1 cellular context compared by ENCODE assay signal in the genomic region with DNA sequence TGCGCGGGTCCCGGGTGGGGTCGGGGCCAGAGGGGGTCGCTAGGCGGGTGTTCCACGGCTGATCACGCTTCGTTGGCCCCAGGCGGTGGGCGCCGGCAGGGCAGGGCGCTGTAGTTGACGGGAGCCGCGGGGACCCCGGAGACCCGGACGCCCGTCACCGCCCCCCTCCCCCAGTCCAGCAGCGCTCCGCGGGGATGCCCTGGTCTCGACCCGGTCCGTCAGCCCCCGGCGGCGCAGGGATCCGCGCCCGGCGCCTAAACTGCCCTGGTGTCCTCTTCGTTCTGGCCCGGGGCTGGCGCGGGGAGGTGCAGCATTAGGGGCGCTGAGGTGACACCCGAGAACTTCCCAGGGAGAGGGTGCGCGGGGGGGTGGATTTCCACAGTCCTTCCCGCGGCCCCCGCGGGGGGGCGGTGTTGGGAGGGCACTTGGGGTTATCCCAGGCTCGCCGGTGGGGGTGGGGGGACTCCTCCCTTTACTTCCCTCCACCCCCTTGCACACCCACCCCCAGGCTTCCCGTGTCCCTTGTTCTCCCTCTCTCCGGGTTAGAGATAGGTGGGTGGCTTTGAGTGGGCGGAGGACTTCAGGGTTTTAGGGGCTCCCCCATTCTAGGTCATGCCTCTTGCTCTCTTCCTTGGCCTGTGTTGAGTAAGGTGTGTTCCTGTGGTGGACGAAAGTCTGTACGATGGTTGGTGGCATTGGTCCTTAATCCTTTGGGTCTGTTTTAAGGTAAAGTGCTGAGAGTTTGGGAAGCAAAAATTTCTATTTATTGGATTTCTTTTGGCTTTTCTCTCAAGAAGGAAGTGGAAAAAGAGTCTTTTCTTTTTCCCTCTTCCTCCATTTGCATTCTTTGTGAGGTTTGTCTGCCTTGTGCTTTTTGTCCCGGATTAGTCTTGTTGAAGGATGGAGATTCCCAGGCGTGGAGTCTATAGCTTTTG.
TF ChIP-seq lines count a peak whose summit lies in the region.

No MANE protein-coding gene starts in this region.

TF ChIP-seq in SK-N-SH, 30 proteins besides CTCF, POLR2A, EP300 and RAD21:
- TF ChIP-seq ELF1 (IDR thresholded peaks at IDR 0.05): no peak
- TF ChIP-seq JUND (IDR thresholded peaks at IDR 0.05): no peak
- TF ChIP-seq GABPA (IDR thresholded peaks at IDR 0.05; ENCODE audit: low read depth): no peak
- no peak for TF ChIP-seq FOXJ3 (CRISPR knock-in tag; IDR thresholded peaks at IDR 0.05)
- no peak for TF ChIP-seq USF2 (IDR thresholded peaks at IDR 0.05; ENCODE audit: borderline replicate concordance, low read depth, low read length)
- peak; percentile 87 for TF ChIP-seq RXRA (IDR thresholded peaks at IDR 0.05; ENCODE audit: borderline replicate concordance, low read depth)
- TF ChIP-seq NRF1 (IDR thresholded peaks at IDR 0.05; ENCODE audit: low read depth, low read length): no peak
- TF ChIP-seq NFIC (IDR thresholded peaks at IDR 0.05; ENCODE audit: borderline replicate concordance): no peak
- TF ChIP-seq REST (IDR thresholded peaks at IDR 0.05; ENCODE audit: low read depth, low read length): no peak
- TF ChIP-seq TEAD4 (IDR thresholded peaks at IDR 0.05; ENCODE audit: borderline replicate concordance, insufficient read depth): 0 out of 2 replicates have a peak, but pooled peaks have one; percentile 30
- no peak for TF ChIP-seq RFX5 (IDR thresholded peaks at IDR 0.05; ENCODE audit: low read length)
- TF ChIP-seq, protein P1, sequence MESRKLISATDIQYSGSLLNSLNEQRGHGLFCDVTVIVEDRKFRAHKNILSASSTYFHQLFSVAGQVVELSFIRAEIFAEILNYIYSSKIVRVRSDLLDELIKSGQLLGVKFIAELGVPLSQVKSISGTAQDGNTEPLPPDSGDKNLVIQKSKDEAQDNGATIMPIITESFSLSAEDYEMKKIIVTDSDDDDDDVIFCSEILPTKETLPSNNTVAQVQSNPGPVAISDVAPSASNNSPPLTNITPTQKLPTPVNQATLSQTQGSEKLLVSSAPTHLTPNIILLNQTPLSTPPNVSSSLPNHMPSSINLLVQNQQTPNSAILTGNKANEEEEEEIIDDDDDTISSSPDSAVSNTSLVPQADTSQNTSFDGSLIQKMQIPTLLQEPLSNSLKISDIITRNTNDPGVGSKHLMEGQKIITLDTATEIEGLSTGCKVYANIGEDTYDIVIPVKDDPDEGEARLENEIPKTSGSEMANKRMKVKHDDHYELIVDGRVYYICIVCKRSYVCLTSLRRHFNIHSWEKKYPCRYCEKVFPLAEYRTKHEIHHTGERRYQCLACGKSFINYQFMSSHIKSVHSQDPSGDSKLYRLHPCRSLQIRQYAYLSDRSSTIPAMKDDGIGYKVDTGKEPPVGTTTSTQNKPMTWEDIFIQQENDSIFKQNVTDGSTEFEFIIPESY (IDR thresholded peaks at IDR 0.05; ENCODE audit: borderline replicate concordance, low read depth): no peak
- 0 out of 2 replicates have a peak, but pooled peaks have one; percentile 11 for TF ChIP-seq MXI1 (IDR thresholded peaks at IDR 0.05; ENCODE audit: low read depth, low read length)
- TF ChIP-seq EZH2phosphoT487 (IDR thresholded peaks at IDR 0.05; ENCODE audit: borderline replicate concordance, low read depth): no peak
- no peak for TF ChIP-seq PBX3 (IDR thresholded peaks at IDR 0.05)
- TF ChIP-seq FOXM1 (IDR thresholded peaks at IDR 0.05; ENCODE audit: low read depth): no peak
- TF ChIP-seq CHD2 (IDR thresholded peaks at IDR 0.05; ENCODE audit: low read length, partially characterized antibody): peak; percentile 58
- TF ChIP-seq, protein P2, sequence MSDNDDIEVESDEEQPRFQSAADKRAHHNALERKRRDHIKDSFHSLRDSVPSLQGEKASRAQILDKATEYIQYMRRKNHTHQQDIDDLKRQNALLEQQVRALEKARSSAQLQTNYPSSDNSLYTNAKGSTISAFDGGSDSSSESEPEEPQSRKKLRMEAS (IDR thresholded peaks at IDR 0.05; ENCODE audit: low read depth): 0 out of 2 replicates have a peak, but pooled peaks have one; percentile 31
- TF ChIP-seq MEF2A (IDR thresholded peaks at IDR 0.05; ENCODE audit: borderline replicate concordance, low read depth): no peak
- TF ChIP-seq SMC3 (IDR thresholded peaks at IDR 0.05; ENCODE audit: low read depth, low read length): no peak
